1 cellular context compared by ENCODE assay signal in the genomic region with DNA sequence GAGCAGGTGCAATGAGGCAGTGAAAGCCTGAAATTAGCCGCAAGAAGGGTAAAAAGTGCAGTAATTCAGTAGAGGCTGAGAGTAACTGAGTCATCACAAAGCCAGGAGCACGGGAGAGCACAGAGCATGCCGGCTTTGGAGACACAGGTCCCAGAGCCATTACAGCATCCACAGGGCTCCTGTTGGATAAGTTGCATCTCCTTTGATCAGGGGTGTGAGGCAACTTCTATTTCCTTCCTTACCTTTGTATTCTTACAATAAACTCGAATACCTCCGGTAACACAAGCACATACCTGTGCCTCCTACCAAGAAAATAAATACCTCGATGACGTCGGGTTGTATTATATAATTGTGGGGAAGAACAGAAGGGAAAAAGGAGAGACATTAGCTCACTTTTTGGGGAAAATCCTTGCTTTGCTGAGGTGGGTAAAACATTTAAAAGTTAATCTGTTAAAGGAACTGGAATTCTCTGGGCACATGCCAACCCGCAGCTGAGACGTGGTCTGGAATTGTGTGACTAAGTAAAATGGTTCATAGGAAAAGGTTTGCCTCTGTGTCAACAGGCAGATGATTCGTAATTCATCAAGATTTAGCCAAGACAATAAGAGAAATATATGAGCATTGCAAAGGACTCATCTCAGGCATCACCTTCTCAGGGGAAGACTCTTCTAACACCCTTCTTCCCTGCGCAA.
TF ChIP-seq lines count a peak whose summit lies in the region.

No MANE protein-coding gene starts in this region.

TF ChIP-seq in IMR-90, 13 proteins besides CTCF, POLR2A, EP300 and RAD21:
- TF ChIP-seq BHLHE40 (IDR thresholded peaks at IDR 0.05; ENCODE audit: low read depth, low read length) (0 out of 2 replicates have a peak, but pooled peaks have one; percentile 5), CEBPB (IDR thresholded peaks at IDR 0.05; ENCODE audit: low read depth, low read length) (0 out of 2 replicates have a peak, but pooled peaks have one; percentile 3), FOS (IDR thresholded peaks at IDR 0.05; ENCODE audit: low read depth, low read length) (0 out of 2 replicates have a peak, but pooled peaks have one; percentile 12)
- TF ChIP-seq, protein P1, sequence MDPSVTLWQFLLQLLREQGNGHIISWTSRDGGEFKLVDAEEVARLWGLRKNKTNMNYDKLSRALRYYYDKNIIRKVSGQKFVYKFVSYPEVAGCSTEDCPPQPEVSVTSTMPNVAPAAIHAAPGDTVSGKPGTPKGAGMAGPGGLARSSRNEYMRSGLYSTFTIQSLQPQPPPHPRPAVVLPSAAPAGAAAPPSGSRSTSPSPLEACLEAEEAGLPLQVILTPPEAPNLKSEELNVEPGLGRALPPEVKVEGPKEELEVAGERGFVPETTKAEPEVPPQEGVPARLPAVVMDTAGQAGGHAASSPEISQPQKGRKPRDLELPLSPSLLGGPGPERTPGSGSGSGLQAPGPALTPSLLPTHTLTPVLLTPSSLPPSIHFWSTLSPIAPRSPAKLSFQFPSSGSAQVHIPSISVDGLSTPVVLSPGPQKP (IDR thresholded peaks at IDR 0.05; ENCODE audit: borderline replicate concordance, low read depth, low read length) = no peak
